8 cellular contexts compared by ENCODE assay signal in the genomic region with DNA sequence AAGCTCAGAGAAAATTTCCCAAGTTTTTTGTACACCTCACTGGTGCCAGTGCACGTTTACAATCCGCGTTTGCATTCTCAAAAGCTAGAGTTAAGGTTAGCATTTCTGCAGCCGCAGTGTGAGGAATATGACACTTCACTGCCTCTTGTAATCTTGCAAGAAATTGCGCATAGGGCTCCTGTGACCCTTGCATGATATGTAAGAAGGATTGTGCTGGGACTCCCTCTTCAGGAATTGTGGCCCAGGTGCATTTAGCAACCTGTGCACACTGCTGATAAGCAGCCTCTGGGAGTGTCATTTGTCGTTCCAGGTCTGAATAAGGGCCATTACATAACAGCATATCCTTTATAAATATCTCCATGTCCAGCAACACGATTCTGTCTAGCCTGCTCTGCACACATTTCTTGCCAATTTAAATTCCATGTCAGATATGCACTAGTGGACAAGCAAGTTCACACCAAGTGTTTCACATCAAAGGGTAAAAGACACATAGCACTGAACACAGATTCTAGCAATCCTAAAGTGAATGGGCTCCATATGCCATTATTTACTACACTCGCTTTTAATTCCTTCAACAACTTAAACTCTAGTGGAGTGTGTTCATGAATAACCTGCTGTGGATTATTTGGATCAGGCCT.
DNase-seq lines count a peak whose midpoint lies in the region; ATAC-seq and TF ChIP-seq lines count a peak whose summit lies in the region.

No MANE protein-coding gene starts in this region.

- no peak for TF ChIP-seq POLR2A in gastroesophageal sphincter (IDR thresholded peaks at IDR 0.05)

- H3K36me3 ChIP-seq in gastroesophageal sphincter: no peaks in the 10 kb centered on the region

- H3K4me3 Mint-ChIP-seq in T-helper 2 cell treated with Interferon-gamma antibody and Interleukin-4, amounts not matched to agents 5 μg/mL and 100 μg/mL, for 36 hours: no peak overlapping the region

- H3K27me3 Mint-ChIP-seq in T-helper 2 cell treated with Interferon-gamma antibody and Interleukin-4, amounts not matched to agents 5 μg/mL and 100 μg/mL, for 36 hours (ENCODE audit: low read depth): peaks cover 11% of the 10 kb centered on the region

- no peak for TF ChIP-seq EP300 in gastroesophageal sphincter (IDR thresholded peaks at IDR 0.05)

- H3K4me3 ChIP-seq in AG10803 (ENCODE audit: low read length): no peak overlapping the region
- no peak overlapping the region for H3K4me3 ChIP-seq in GM12864 (ENCODE audit: low read depth, low read length)
- H3K4me3 ChIP-seq in gastroesophageal sphincter: no peak overlapping the region

- WGBS in gastroesophageal sphincter (ENCODE audit: low coverage in 1 of 2), 2 donors: 47 to 58% methylated on average over 8 of the region's 8 CpGs

- no peaks in the 10 kb centered on the region for H3K9me3 ChIP-seq in gastroesophageal sphincter

- DNase-seq in AG10803 (ENCODE audit: low read depth): peak; percentile 59
- no peak for DNase-seq in GM12864 (ENCODE audit: low read depth)
- peak; percentile 57 for DNase-seq in OCI-M1 (lab: John Stamatoyannopoulos, UW)
- DNase-seq in AG08395 (ENCODE audit: low spot score): no peak
- no peak for DNase-seq in T-helper 2 cell treated with Interferon-gamma antibody and Interleukin-4, amounts not matched to agents 5 μg/mL and 100 μg/mL, for 36 hours (ENCODE audit: low spot score)

- ATAC-seq in gastroesophageal sphincter: no peak
- ATAC-seq in GM18502 (IDR thresholded peaks at IDR 0.05; ENCODE audit: poor library complexity, unreplicated experiment): no peak
- ATAC-seq in GM21737 (IDR thresholded peaks at IDR 0.05; ENCODE audit: unreplicated experiment): no peak

- no peaks in the 10 kb centered on the region for H3K36me3 Mint-ChIP-seq in T-helper 2 cell treated with Interferon-gamma antibody and Interleukin-4, amounts not matched to agents 5 μg/mL and 100 μg/mL, for 36 hours (ENCODE audit: low read depth)

- TF ChIP-seq CTCF in AG10803 (conservative IDR thresholded peaks at IDR 0.05; ENCODE audit: low read length) (peak; percentile 52), GM12864 (IDR thresholded peaks at IDR 0.05; ENCODE audit: low read depth, low read length, missing control alignments) (peak; percentile 25), gastroesophageal sphincter (IDR thresholded peaks at IDR 0.05) (peak in 3 of 4 experiments; percentile 44 to 65 (median 58))

- no peak overlapping the region for H3K27ac Mint-ChIP-seq in T-helper 2 cell treated with Interferon-gamma antibody and Interleukin-4, amounts not matched to agents 5 μg/mL and 100 μg/mL, for 36 hours

- H3K27ac ChIP-seq in gastroesophageal sphincter: no peak overlapping the region

- H3K4me1 Mint-ChIP-seq in T-helper 2 cell treated with Interferon-gamma antibody and Interleukin-4, amounts not matched to agents 5 μg/mL and 100 μg/mL, for 36 hours (ENCODE audit: low read depth): no peaks in the 10 kb centered on the region

- peaks cover 0 to 8% (median 0%) of the 10 kb centered on the region in 3 donors for H3K4me1 ChIP-seq in gastroesophageal sphincter

- no peaks in the 10 kb centered on the region for H3K9me3 Mint-ChIP-seq in T-helper 2 cell treated with Interferon-gamma antibody and Interleukin-4, amounts not matched to agents 5 μg/mL and 100 μg/mL, for 36 hours

- no peaks in the 10 kb centered on the region for H3K27me3 ChIP-seq in gastroesophageal sphincter

Comparison
In these comparisons a context has a peak if more than half of its experiments do, and no peak if none do; other contexts are left out.
1. DNase-seq: peak in AG10803 (single experiment) and OCI-M1 (single experiment); none in GM12864 (single experiment), AG08395 (single experiment) and T-helper 2 cell treated with Interferon-gamma antibody and Interleukin-4, amounts not matched to agents 5 μg/mL and 100 μg/mL, for 36 hours (single experiment).
2. Peak in every context shown above with its lines, with median percentiles within 50 percentile points of each other: CTCF ChIP-seq.